ENCODE assay signal across 1 cellular context in genomic region chr20:38171301-38172010, GRCh38.
TF ChIP-seq lines count a peak whose summit lies in the region.

No MANE protein-coding gene starts in this region.

TF ChIP-seq in HepG2, 621 proteins besides CTCF, POLR2A, EP300 and RAD21 (continued from another document):
- peak; percentile 21; the same call in 1 of the 2 replicates for TF ChIP-seq STAG1 (CRISPR knock-in tag; IDR thresholded peaks at IDR 0.05)
- TF ChIP-seq PAXIP1 (CRISPR knock-in tag; conservative IDR thresholded peaks at IDR 0.05) = no peak
- 0 out of 2 replicates have a peak, but pooled peaks have one; percentile 4 for TF ChIP-seq HMG20A (CRISPR knock-in tag; IDR thresholded peaks at IDR 0.05; ENCODE audit: borderline replicate concordance)
- no peak for TF ChIP-seq ZNF256 (CRISPR knock-in tag; conservative IDR thresholded peaks at IDR 0.05)
- no peak for TF ChIP-seq ZNF746 (CRISPR knock-in tag; IDR thresholded peaks at IDR 0.05)
- TF ChIP-seq ETV5 (CRISPR knock-in tag; IDR thresholded peaks at IDR 0.05; ENCODE audit: borderline replicate concordance) = 0 out of 2 replicates have a peak, but pooled peaks have one; percentile 26
- peak; percentile 86; the same call in 1 of the 2 replicates for TF ChIP-seq KDM1A (CRISPR knock-in tag; IDR thresholded peaks at IDR 0.05)
- peak; percentile 97 for TF ChIP-seq ZNF629 (CRISPR knock-in tag; conservative IDR thresholded peaks at IDR 0.05)
- no peak for TF ChIP-seq CHD2 (IDR thresholded peaks at IDR 0.05; ENCODE audit: low read depth, low read length)
- TF ChIP-seq ZNF3 (CRISPR knock-in tag; IDR thresholded peaks at IDR 0.05) = peak; percentile 75
- 0 out of 2 replicates have a peak, but pooled peaks have one; percentile 55 for TF ChIP-seq MAFF (IDR thresholded peaks at IDR 0.05; ENCODE audit: low read depth, low read length)
- no peak for TF ChIP-seq FOXP1 (IDR thresholded peaks at IDR 0.05)
- TF ChIP-seq FOXP1 (CRISPR knock-in tag; IDR thresholded peaks at IDR 0.05) = peak; percentile 54; the same call in 1 of the 2 replicates
- TF ChIP-seq SIN3B (IDR thresholded peaks at IDR 0.05; ENCODE audit: low read length) = no peak
- TF ChIP-seq EHMT2 (IDR thresholded peaks at IDR 0.05; ENCODE audit: borderline replicate concordance, low read depth, low read length) = no peak
- no peak for TF ChIP-seq GLMP (CRISPR knock-in tag; IDR thresholded peaks at IDR 0.05; ENCODE audit: borderline replicate concordance)
- no peak for TF ChIP-seq ZXDC (CRISPR knock-in tag; IDR thresholded peaks at IDR 0.05)
- TF ChIP-seq SOX6 (IDR thresholded peaks at IDR 0.05) = no peak
- TF ChIP-seq SOX6 (CRISPR knock-in tag; IDR thresholded peaks at IDR 0.05) = peak; percentile 29; the same call in 1 of the 2 replicates
- 0 out of 2 replicates have a peak, but pooled peaks have one; percentile 21 for TF ChIP-seq ZNF503 (CRISPR knock-in tag; IDR thresholded peaks at IDR 0.05)
- TF ChIP-seq ZNF713 (CRISPR knock-in tag; IDR thresholded peaks at IDR 0.05) = 0 out of 2 replicates have a peak, but pooled peaks have one; percentile 40
- peak; percentile 40; the same call in 1 of the 2 replicates for TF ChIP-seq ZNF580 (CRISPR knock-in tag; IDR thresholded peaks at IDR 0.05; ENCODE audit: borderline replicate concordance, low read depth)
- TF ChIP-seq ZKSCAN8 (CRISPR knock-in tag; IDR thresholded peaks at IDR 0.05; ENCODE audit: borderline replicate concordance) = peak; percentile 89
- peak; percentile 75 to 76 for TF ChIP-seq MAFK (conservative IDR thresholded peaks at IDR 0.05 in 1 of 2, IDR thresholded peaks at IDR 0.05 in 1 of 2; ENCODE audit: low read length in 2 of 2)
- 0 out of 2 replicates have a peak, but pooled peaks have one; percentile 22 for TF ChIP-seq SP5 (CRISPR knock-in tag; IDR thresholded peaks at IDR 0.05; ENCODE audit: borderline replicate concordance, low read depth)
